Comparison of ENCODE assay signal across 26 cellular contexts in the genomic region with DNA sequence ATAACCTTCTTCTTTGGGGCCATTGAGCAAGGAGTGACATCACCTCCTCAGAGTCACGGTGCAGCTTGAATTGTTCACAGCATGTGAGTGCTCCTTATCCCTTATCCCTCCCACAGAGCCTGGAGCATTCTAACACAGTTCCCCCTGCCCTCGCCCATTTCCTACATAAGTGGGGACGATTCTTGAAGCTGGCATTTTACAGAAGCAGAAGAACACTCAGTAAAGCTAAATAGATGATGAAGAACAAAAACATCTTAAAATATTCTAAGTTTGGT.
A peak's percentile ranks its signal among the peaks of the same experiment; 100 is the strongest.
DNase-seq lines count a peak whose midpoint lies in the region; ATAC-seq, FAIRE-seq and TF ChIP-seq lines count a peak whose summit lies in the region.
"Had no signal": no experiment of that assay in that cellular context is flagged by ENCODE, and none has a peak within 500 bp of the region (broad histone marks: within the 10 kb centered on the region; RNA-seq: fewer than 3 reads in every experiment).

No MANE protein-coding gene starts in this region.

- H2AFZ ChIP-seq in GM23248 = no peak overlapping the region

- H3K27ac ChIP-seq in GM23248 (no peak overlapping the region), gastroesophageal sphincter (no peak overlapping the region)
- H3K27ac ChIP-seq: BLaER1, pancreas, right atrium auricular region, spleen had no signal

- no peak for TF ChIP-seq EP300 in gastroesophageal sphincter (IDR thresholded peaks at IDR 0.05)

- TF ChIP-seq CTCF in gastroesophageal sphincter (IDR thresholded peaks at IDR 0.05) = no peak
- no peak for TF ChIP-seq CTCF in D721Med (IDR thresholded peaks at IDR 0.05; ENCODE audit: insufficient read depth, missing control alignments)

- WGBS in GM23248 (ENCODE audit: low coverage in 1 of 2, low lambda C conversion rate in 2 of 2, missing lambda C conversion rate in 2 of 2), 2 experiments = 2 to 7% methylated on average over 3 of the region's 3 CpGs
- WGBS in gastroesophageal sphincter (ENCODE audit: low coverage in 1 of 2), 2 donors = 57 to 88% methylated on average over 2 to 3 of the region's 3 CpGs

- no peak overlapping the region for H3K9ac ChIP-seq in GM23248
- no peak overlapping the region for H3K9ac ChIP-seq in adipocyte (ENCODE audit: low read length)
- H3K9ac ChIP-seq: BLaER1 had no signal

- FAIRE-seq in D721Med (lab: Jason Lieb, UNC) = no peak
- no peak for FAIRE-seq in urothelium cell line (lab: Jason Lieb, UNC)
- FAIRE-seq: GM12878, pancreas had no signal

- ATAC-seq in gastroesophageal sphincter = peak; percentile 35
- no peak for ATAC-seq in GM18861 (IDR thresholded peaks at IDR 0.05; ENCODE audit: unreplicated experiment)
- ATAC-seq: activated CD8-positive, alpha-beta T cell treated with anti-CD3 and anti-CD28 coated beads for 36 hours; GM12878; pancreas had no signal

- H3F3A ChIP-seq in GM23248 (ENCODE audit: insufficient read depth) = peaks cover 6% of the 10 kb centered on the region; the same call in 1 of the 2 replicates

- H3K9me3 ChIP-seq in GM23248 (ENCODE audit: low read depth) (no peaks in the 10 kb centered on the region), adipocyte (ENCODE audit: control insufficient read depth, low read length) (no peaks in the 10 kb centered on the region), gastroesophageal sphincter (no peaks in the 10 kb centered on the region)
- H3K9me3 ChIP-seq: BLaER1, pancreas, right atrium auricular region, spleen had no signal

- TF ChIP-seq POLR2A in gastroesophageal sphincter (IDR thresholded peaks at IDR 0.05) = no peak

- no peak overlapping the region for H3K4me3 ChIP-seq in GM23248
- H3K4me3 ChIP-seq in adipocyte (ENCODE audit: low read length) = no peak overlapping the region
- H3K4me3 ChIP-seq in gastroesophageal sphincter = no peak overlapping the region
- H3K4me3 ChIP-seq: BLaER1, GM12878, pancreas, right atrium auricular region, spleen had no signal

- no peaks in the 10 kb centered on the region for H4K20me1 ChIP-seq in GM23248 (ENCODE audit: insufficient read depth)
- H4K20me1 ChIP-seq: BLaER1 had no signal

- DNase-seq in AG08395 (ENCODE audit: low spot score) = peak; percentile 36
- DNase-seq in GM23248 = peak; percentile 75
- DNase-seq in adipocyte (ENCODE audit: low read depth) = peak; percentile 63
- DNase-seq in D721Med (ENCODE audit: insufficient read length, low spot score) = no peak
- no peak for DNase-seq in urothelium cell line (ENCODE audit: low spot score)
- no peak for DNase-seq in NCI-H524 (lab: John Stamatoyannopoulos, UW)
- DNase-seq: activated CD4-positive, CD25-positive, alpha-beta regulatory T cell treated with anti-CD3 and anti-CD28 coated beads, Interleukin-2, amount 50 U/mL, for 72 hours; activated CD8-positive, alpha-beta T cell treated with anti-CD3 and anti-CD28 coated beads for 36 hours; aorta; COR-L47; dermis blood vessel endothelial cell; DMS79 treated with DMSO at 0.1 percent for 48 hours; NCI-H1105; NCI-H187 treated with DMSO at 0.1 percent for 48 hours; NCI-H226; NCI-H748 treated with DMSO at 0.1 percent for 48 hours; nephron progenitor cell; pancreas; spleen; stimulated activated CD4-positive, alpha-beta T cell treated with anti-CD3 and anti-CD28 coated beads, Interleukin-2, amount 100 ng/mL, for 48 hours; substantia nigra had no signal

- no peaks in the 10 kb centered on the region for H3K27me3 ChIP-seq in GM23248 (replicated peaks; ENCODE audit: insufficient read depth)
- no peaks in the 10 kb centered on the region for H3K27me3 ChIP-seq in adipocyte (replicated peaks; ENCODE audit: control insufficient read depth, insufficient read depth, low read length)
- no peaks in the 10 kb centered on the region for H3K27me3 ChIP-seq in gastroesophageal sphincter
- H3K27me3 ChIP-seq: BLaER1, pancreas, right atrium auricular region, spleen had no signal

- no peaks in the 10 kb centered on the region for H3K36me3 ChIP-seq in GM23248 (ENCODE audit: low read depth)
- no peaks in the 10 kb centered on the region for H3K36me3 ChIP-seq in adipocyte (ENCODE audit: control insufficient read depth, insufficient read depth, low read length, severe bottlenecking)
- no peaks in the 10 kb centered on the region for H3K36me3 ChIP-seq in gastroesophageal sphincter
- H3K36me3 ChIP-seq: BLaER1, pancreas, right atrium auricular region, spleen had no signal

- H3K79me2 ChIP-seq in GM23248 (ENCODE audit: insufficient read depth) = no peaks in the 10 kb centered on the region

- H3K4me2 ChIP-seq in GM23248 (ENCODE audit: unreplicated experiment) = peak overlapping the region; percentile 25
- H3K4me2 ChIP-seq: BLaER1 had no signal

- in situ Hi-C loops in GM23248 (cut with MboI) = no loop called here

- H3K4me1 ChIP-seq in GM23248 (ENCODE audit: insufficient read depth) (peaks cover 16% of the 10 kb centered on the region), adipocyte (ENCODE audit: control insufficient read depth, insufficient read depth, low read length) (peaks cover 17% of the 10 kb centered on the region), gastroesophageal sphincter (no peaks in the 10 kb centered on the region)
- H3K4me1 ChIP-seq: pancreas, right atrium auricular region had no signal

- H3K9me2 ChIP-seq in GM23248 (ENCODE audit: insufficient read depth) = no peaks in the 10 kb centered on the region

Comparison
In these comparisons a context has a peak if more than half of its experiments do, and no peak if none do; other contexts are left out.
1. DNase-seq: peak in AG08395 (single experiment), GM23248 (single experiment) and adipocyte (single experiment); none in D721Med (single experiment), urothelium cell line (single experiment) and NCI-H524 (0 of 2).